Comparison of ENCODE assay signal across 16 cellular contexts in genomic region chr7:115634633-115635032, GRCh38.
DNase-seq lines count a peak whose midpoint lies in the region; ATAC-seq and TF ChIP-seq lines count a peak whose summit lies in the region.
"Had no signal": no experiment of that assay in that cellular context is flagged by ENCODE, and none has a peak within 500 bp of the region (broad histone marks: within the 10 kb centered on the region; RNA-seq: fewer than 3 reads in every experiment).

No MANE protein-coding gene starts in this region.

- no peak overlapping the region for H3K4me3 ChIP-seq in fibroblast of villous mesenchyme (ENCODE audit: low read depth, low read length)

- peak; percentile 71 for DNase-seq in DMS153 treated with DMSO at 0.1 percent for 48 hours (lab: John Stamatoyannopoulos, UW; ENCODE audit: unreplicated experiment)
- peak; percentile 70 for DNase-seq in LHCN-M2 (ENCODE audit: low read depth)
- DNase-seq in OCI-M1 (lab: John Stamatoyannopoulos, UW), result peak; percentile 9
- DNase-seq in fibroblast of villous mesenchyme (ENCODE audit: low read depth), result peak; percentile 76
- DNase-seq in effector CD8-positive, alpha-beta T cell (lab: John Stamatoyannopoulos, UW), result no peak
- no peak for DNase-seq in NCI-H1930 (lab: John Stamatoyannopoulos, UW)
- DNase-seq: activated effector memory CD4-positive, alpha-beta T cell treated with Interleukin-2 at 50 U/mL for 16 hours; aorta; H9; Kasumi-1; naive B cell; T-cell had no signal

- TF ChIP-seq CTCF in fibroblast of villous mesenchyme (IDR thresholded peaks at IDR 0.05; ENCODE audit: insufficient read depth, low read depth, low read length), result no peak

- ATAC-seq in HG03439 (IDR thresholded peaks at IDR 0.05; ENCODE audit: unreplicated experiment) (no peak), GM21723 (IDR thresholded peaks at IDR 0.05; ENCODE audit: unreplicated experiment) (no peak)
- ATAC-seq: left lobe of liver, T-cell, WTC11 had no signal

Comparison
In these comparisons a context has a peak if more than half of its experiments do, and no peak if none do; other contexts are left out.
1. DNase-seq: peak in DMS153 treated with DMSO at 0.1 percent for 48 hours (single experiment), LHCN-M2 (single experiment), OCI-M1 (single experiment) and fibroblast of villous mesenchyme (single experiment); none in effector CD8-positive, alpha-beta T cell (single experiment) and NCI-H1930 (0 of 2).